ENCODE assay signal across 21 cellular contexts in genomic region chr2:205077159-205077558, GRCh38.
A peak's percentile ranks its signal among the peaks of the same experiment; 100 is the strongest.
DNase-seq lines count a peak whose midpoint lies in the region; ATAC-seq and TF ChIP-seq lines count a peak whose summit lies in the region.
"Had no signal": no experiment of that assay in that cellular context is flagged by ENCODE, and none has a peak within 500 bp of the region (broad histone marks: within the 10 kb centered on the region; RNA-seq: fewer than 3 reads in every experiment).

No MANE protein-coding gene starts in this region.

- peak; percentile 91 for ATAC-seq in activated CD4-positive, alpha-beta T cell treated with anti-CD3 and anti-CD28 coated beads for 36 hours
- peak; percentile 92 for ATAC-seq in activated CD8-positive, alpha-beta T cell treated with anti-CD3 and anti-CD28 coated beads, Interleukin-2, amount 10 ng/mL, durations not matched to agents 7 days and 5 days
- ATAC-seq in heart left ventricle: no peak
- ATAC-seq: HCT116, Panc1 had no signal

- H3K4me1 Mint-ChIP-seq in activated CD4-positive, alpha-beta T cell treated with anti-CD3 and anti-CD28 coated beads for 36 hours: peaks cover 41% of the 10 kb centered on the region
- H3K4me1 Mint-ChIP-seq in activated CD8-positive, alpha-beta T cell treated with anti-CD3 and anti-CD28 coated beads, Interleukin-2, amount 10 ng/mL, durations not matched to agents 7 days and 5 days (ENCODE audit: low read depth): peaks cover 44% of the 10 kb centered on the region

- DNase-seq in activated CD4-positive, alpha-beta T cell treated with anti-CD3 and anti-CD28 coated beads for 36 hours: no peak
- no peak for DNase-seq in activated CD4-positive, alpha-beta T cell treated with anti-CD3 and anti-CD28 coated beads for 4 hours
- DNase-seq in M059J (ENCODE audit: low read depth) (peak; percentile 18), foreskin melanocyte (peak; percentile 29), heart left ventricle (no peak), GDM1 (lab: John Stamatoyannopoulos, UW) (no peak), MG63 (no peak)
- DNase-seq in activated CD8-positive, alpha-beta T cell treated with anti-CD3 and anti-CD28 coated beads, Interleukin-2, amount 10 ng/mL, durations not matched to agents 7 days and 5 days: peak; percentile 29
- DNase-seq: 8988T, amygdala, BE2C, dermis blood vessel endothelial cell, foreskin fibroblast, Karpas-422, NCI-H1105, NCI-H2029 treated with DMSO at 0.1 percent for 48 hours, occipital lobe had no signal

- peaks cover 5% of the 10 kb centered on the region for H3K36me3 Mint-ChIP-seq in activated CD4-positive, alpha-beta T cell treated with anti-CD3 and anti-CD28 coated beads for 36 hours (ENCODE audit: low read depth)
- H3K36me3 Mint-ChIP-seq in activated CD8-positive, alpha-beta T cell treated with anti-CD3 and anti-CD28 coated beads, Interleukin-2, amount 10 ng/mL, durations not matched to agents 7 days and 5 days (ENCODE audit: low read depth): peaks cover 30% of the 10 kb centered on the region

- POLR2A ChIA-PET in activated CD4-positive, alpha-beta T cell treated with anti-CD3 and anti-CD28 coated beads for 36 hours (lab: Charles Lee): no interaction called here
- POLR2A ChIA-PET in activated CD8-positive, alpha-beta T cell treated with anti-CD3 and anti-CD28 coated beads, Interleukin-2, amount 10 ng/mL, durations not matched to agents 7 days and 5 days (lab: Charles Lee): no interaction called here

- no peaks in the 10 kb centered on the region for H3K9me3 ChIP-seq in heart left ventricle
- H3K9me3 ChIP-seq in MG63: no peaks in the 10 kb centered on the region
- H3K9me3 ChIP-seq: BE2C had no signal

- H3K27me3 ChIP-seq in heart left ventricle (no peaks in the 10 kb centered on the region), MG63 (no peaks in the 10 kb centered on the region)
- H3K27me3 ChIP-seq: BE2C, cardiac muscle cell had no signal

- peak overlapping the region; percentile 19 for H3K4me3 Mint-ChIP-seq in activated CD4-positive, alpha-beta T cell treated with anti-CD3 and anti-CD28 coated beads for 36 hours
- peak overlapping the region; percentile 67 for H3K4me3 Mint-ChIP-seq in activated CD8-positive, alpha-beta T cell treated with anti-CD3 and anti-CD28 coated beads, Interleukin-2, amount 10 ng/mL, durations not matched to agents 7 days and 5 days

- TF ChIP-seq CTCF in heart left ventricle (IDR thresholded peaks at IDR 0.05): no peak

- H3K4me3 ChIP-seq in heart left ventricle: no peak overlapping the region
- no peak overlapping the region for H3K4me3 ChIP-seq in MG63
- H3K4me3 ChIP-seq: cardiac muscle cell had no signal

- 81 to 87% (median 85%) methylated on average over 3 of the region's 3 CpGs for WGBS in heart left ventricle, 4 donors

- CTCF ChIA-PET in activated CD4-positive, alpha-beta T cell treated with anti-CD3 and anti-CD28 coated beads for 36 hours (lab: Charles Lee): no interaction called here
- CTCF ChIA-PET in activated CD8-positive, alpha-beta T cell treated with anti-CD3 and anti-CD28 coated beads, Interleukin-2, amount 10 ng/mL, durations not matched to agents 7 days and 5 days (lab: Charles Lee): no interaction called here

- H3K27ac Mint-ChIP-seq in activated CD4-positive, alpha-beta T cell treated with anti-CD3 and anti-CD28 coated beads for 36 hours: peak overlapping the region; percentile 25
- H3K27ac Mint-ChIP-seq in activated CD8-positive, alpha-beta T cell treated with anti-CD3 and anti-CD28 coated beads, Interleukin-2, amount 10 ng/mL, durations not matched to agents 7 days and 5 days: peak overlapping the region; percentile 84

- no peak overlapping the region for H3K27ac ChIP-seq in heart left ventricle
- H3K27ac ChIP-seq: cardiac muscle cell, epithelial cell of prostate had no signal

- H3K36me3 ChIP-seq in heart left ventricle (no peaks in the 10 kb centered on the region), MG63 (no peaks in the 10 kb centered on the region)
- H3K36me3 ChIP-seq: BE2C, cardiac muscle cell had no signal

- no peaks in the 10 kb centered on the region for H3K4me1 ChIP-seq in heart left ventricle

- no peaks in the 10 kb centered on the region for H3K9me3 Mint-ChIP-seq in activated CD4-positive, alpha-beta T cell treated with anti-CD3 and anti-CD28 coated beads for 36 hours (ENCODE audit: low read depth)
- peaks cover 19% of the 10 kb centered on the region for H3K9me3 Mint-ChIP-seq in activated CD8-positive, alpha-beta T cell treated with anti-CD3 and anti-CD28 coated beads, Interleukin-2, amount 10 ng/mL, durations not matched to agents 7 days and 5 days (ENCODE audit: insufficient read depth)

- no peak for TF ChIP-seq POLR2A in heart left ventricle (IDR thresholded peaks at IDR 0.05)

- intact Hi-C loops in activated CD4-positive, alpha-beta T cell treated with anti-CD3 and anti-CD28 coated beads for 36 hours (cut with DNase I, micrococcal nuclease): no loop called here
- intact Hi-C loops in heart left ventricle (cut with DNase I): no loop called here

- H3K27me3 Mint-ChIP-seq in activated CD4-positive, alpha-beta T cell treated with anti-CD3 and anti-CD28 coated beads for 36 hours: no peaks in the 10 kb centered on the region
- no peaks in the 10 kb centered on the region for H3K27me3 Mint-ChIP-seq in activated CD8-positive, alpha-beta T cell treated with anti-CD3 and anti-CD28 coated beads, Interleukin-2, amount 10 ng/mL, durations not matched to agents 7 days and 5 days (ENCODE audit: low read depth)

Comparison
In these comparisons a context has a peak if more than half of its experiments do, and no peak if none do; other contexts are left out.
1. ATAC-seq: peak in activated CD4-positive, alpha-beta T cell treated with anti-CD3 and anti-CD28 coated beads for 36 hours (single experiment) and activated CD8-positive, alpha-beta T cell treated with anti-CD3 and anti-CD28 coated beads, Interleukin-2, amount 10 ng/mL, durations not matched to agents 7 days and 5 days (single experiment); none in heart left ventricle (0 of 4).
2. DNase-seq: peak in M059J (single experiment), activated CD8-positive, alpha-beta T cell treated with anti-CD3 and anti-CD28 coated beads, Interleukin-2, amount 10 ng/mL, durations not matched to agents 7 days and 5 days (single experiment) and foreskin melanocyte (single experiment); none in activated CD4-positive, alpha-beta T cell treated with anti-CD3 and anti-CD28 coated beads for 36 hours (single experiment), activated CD4-positive, alpha-beta T cell treated with anti-CD3 and anti-CD28 coated beads for 4 hours (0 of 2), heart left ventricle (0 of 5), GDM1 (single experiment) and MG63 (single experiment).